In the genomic region with DNA sequence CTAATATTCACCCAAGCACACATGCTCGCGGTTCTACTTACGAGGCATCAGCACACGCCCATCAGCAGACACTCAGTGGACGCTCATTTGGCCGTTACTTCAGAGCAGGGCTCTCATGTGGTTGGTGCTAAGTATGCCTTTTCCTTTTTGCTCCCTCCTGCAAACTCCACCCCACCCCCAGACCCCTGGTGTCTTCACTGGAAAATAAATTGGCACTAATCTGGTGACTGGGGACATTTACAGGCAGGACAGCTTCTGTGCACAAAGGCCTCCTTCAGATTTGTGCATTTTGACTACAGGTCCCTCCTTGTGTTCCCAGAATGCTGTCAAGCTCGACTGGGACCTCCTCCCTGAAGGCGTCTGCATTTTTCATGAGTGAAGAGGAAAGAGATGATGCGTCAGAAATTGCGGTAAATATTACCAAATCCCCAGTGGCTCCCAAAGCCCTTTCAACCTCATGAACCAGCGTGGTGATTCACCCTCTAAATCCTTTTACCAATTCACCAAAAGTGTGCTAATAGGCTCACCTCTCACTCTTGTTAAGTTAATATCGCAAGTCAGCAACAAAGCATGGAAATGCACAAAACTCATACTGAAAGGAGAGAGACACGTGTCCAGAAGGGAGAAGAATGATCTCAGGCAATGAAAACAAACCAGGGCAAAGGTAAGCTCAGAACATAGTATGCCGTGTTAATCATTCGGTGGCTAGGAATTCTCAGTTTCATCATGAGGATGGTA, we compare ENCODE assay signal across 14 cellular contexts.
DNase-seq lines count a peak whose midpoint lies in the region; ATAC-seq and TF ChIP-seq lines count a peak whose summit lies in the region.
"Had no signal": no experiment of that assay in that cellular context is flagged by ENCODE, and none has a peak within 500 bp of the region (broad histone marks: within the 10 kb centered on the region; RNA-seq: fewer than 3 reads in every experiment).

No MANE protein-coding gene starts in this region.

- no peak overlapping the region for H3K9ac ChIP-seq in BLaER1

- peak; percentile 3 for DNase-seq in HuH-7.5 (ENCODE audit: low spot score)
- DNase-seq in brain microvascular endothelial cell = peak; percentile 47
- peak; percentile 96 for DNase-seq in kidney tubule cell (ENCODE audit: low spot score)
- DNase-seq in T-helper 9 cell = no peak
- no peak for DNase-seq in GM13977 (ENCODE audit: low spot score)
- no peak for DNase-seq in left lobe of liver (ENCODE audit: low spot score)
- DNase-seq: activated CD4-positive, alpha-beta T cell treated with anti-CD3 and anti-CD28 coated beads, Interleukin-2, amount 50 U/mL, for 48 hours; left lung; T-helper 1 cell had no signal

- ATAC-seq in left lobe of liver = no peak
- ATAC-seq in GM18868 (IDR thresholded peaks at IDR 0.05; ENCODE audit: unreplicated experiment) = no peak
- ATAC-seq: gastroesophageal sphincter, left lung had no signal

- H3K27me3 ChIP-seq in BLaER1 (no peaks in the 10 kb centered on the region), brain microvascular endothelial cell (replicated peaks) (no peaks in the 10 kb centered on the region)
- H3K27me3 ChIP-seq: gastroesophageal sphincter, left lung, vagina had no signal

- peak overlapping the region; percentile 22; the same call in 1 of the 2 replicates for H3K4me2 ChIP-seq in BLaER1

- H3K36me3 ChIP-seq in BLaER1 (no peaks in the 10 kb centered on the region), brain microvascular endothelial cell (replicated peaks) (no peaks in the 10 kb centered on the region)
- H3K36me3 ChIP-seq: gastroesophageal sphincter, left lung, vagina had no signal

- no peak overlapping the region for H3K27ac ChIP-seq in BLaER1
- no peak overlapping the region for H3K27ac ChIP-seq in brain microvascular endothelial cell
- H3K27ac ChIP-seq: C4-2B, gastroesophageal sphincter, left lung, vagina had no signal

- H3K4me1 ChIP-seq in BLaER1 = no peaks in the 10 kb centered on the region
- H3K4me1 ChIP-seq: gastroesophageal sphincter, left lung, vagina had no signal

- H3K9me3 ChIP-seq in BLaER1 = no peaks in the 10 kb centered on the region
- H3K9me3 ChIP-seq: gastroesophageal sphincter, left lung, vagina had no signal

- in situ Hi-C loops in brain microvascular endothelial cell (cut with HindIII; ENCODE audit: low pct_ligation_motif_present, low sequenced_read_pairs) (no loop called here), GM13977 (cut with MboI; ENCODE audit: low pct_unique_long_range_greater_than_20kb, low sequenced_read_pairs, unreplicated experiment) (no loop called here)

- H4K20me1 ChIP-seq in BLaER1 = no peaks in the 10 kb centered on the region

- no peak overlapping the region for H3K4me3 ChIP-seq in BLaER1
- H3K4me3 ChIP-seq in brain microvascular endothelial cell (ENCODE audit: low read depth, low read length) = no peak overlapping the region
- H3K4me3 ChIP-seq: gastroesophageal sphincter, left lung, vagina had no signal

- TF ChIP-seq CTCF in brain microvascular endothelial cell (IDR thresholded peaks at IDR 0.05; ENCODE audit: low read depth, low read length, missing control alignments) (no peak), GM13977 (IDR thresholded peaks at IDR 0.05; ENCODE audit: extremely low read depth, insufficient read depth, missing control alignments) (no peak)

Comparison
In these comparisons a context has a peak if more than half of its experiments do, and no peak if none do; other contexts are left out.
1. DNase-seq: peak in HuH-7.5 (single experiment), brain microvascular endothelial cell (single experiment) and kidney tubule cell (single experiment); none in T-helper 9 cell (single experiment), GM13977 (single experiment) and left lobe of liver (single experiment).